32 cellular contexts compared by ENCODE assay signal in the genomic region with DNA sequence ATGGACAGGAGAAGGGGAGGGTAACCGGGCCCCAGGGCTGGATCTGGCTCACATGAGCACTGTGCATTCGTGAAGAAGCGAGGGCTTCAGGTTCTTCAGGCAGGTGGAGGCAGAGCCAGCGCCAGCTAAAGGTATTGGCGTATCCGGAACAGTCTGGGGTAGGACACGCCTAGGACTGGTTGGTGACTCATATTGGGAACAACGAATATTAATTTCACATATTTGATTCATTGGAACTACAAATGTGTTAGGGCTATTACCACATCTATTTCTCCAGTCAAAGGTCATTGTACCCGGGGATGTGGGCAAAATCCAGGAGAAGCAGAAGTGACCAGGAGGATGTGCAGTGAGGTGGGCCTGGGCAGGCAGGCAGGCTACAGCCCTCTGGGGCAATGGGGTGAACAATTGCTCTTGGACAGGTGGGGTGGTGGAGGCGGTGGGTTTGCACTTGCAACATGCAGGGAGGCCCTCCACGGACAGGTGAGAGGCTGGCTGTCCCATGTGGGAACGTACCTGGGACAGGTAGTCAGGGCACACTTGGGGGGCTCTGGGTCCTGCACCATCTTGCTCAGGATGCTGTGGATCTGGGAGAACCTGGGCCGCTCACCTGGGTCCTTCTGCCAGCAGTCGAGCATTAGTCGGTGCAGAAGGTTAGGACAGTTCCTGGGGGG. TPM values are rescaled to one million over a fixed set of nuclear protein-coding genes. Genes with fewer than 3 reads are reported as not detected.
"Had no signal": no experiment of that assay in that cellular context is flagged by ENCODE, and none has a peak within 500 bp of the region (broad histone marks: within the 10 kb centered on the region; RNA-seq: fewer than 3 reads in every experiment).

No MANE protein-coding gene starts in this region.

- H3K27me3 Mint-ChIP-seq: activated CD4-positive, alpha-beta memory T cell treated with anti-CD3 and anti-CD28 coated beads for 36 hours; activated CD4-positive, alpha-beta T cell treated with anti-CD3 and anti-CD28 coated beads, Interleukin-2, amount 10 ng/mL, durations not matched to agents 24 days and 14 days had no signal

- ATAC-seq: body of pancreas; naive thymus-derived CD4-positive, alpha-beta T cell; right cardiac atrium; stimulated activated effector memory CD8-positive, alpha-beta T cell treated with anti-CD3 and anti-CD28 coated beads, Interleukin-12 subunit alpha, Interleukin-12 subunit beta, amount 100 ng/mL, for 72 hours; stimulated activated naive CD8-positive, alpha-beta T cell treated with anti-CD3 and anti-CD28 coated beads, Interleukin-15, amount 100 ng/mL, for 72 hours had no signal

- H3K27ac Mint-ChIP-seq: activated CD4-positive, alpha-beta memory T cell treated with anti-CD3 and anti-CD28 coated beads for 36 hours; activated CD4-positive, alpha-beta T cell treated with anti-CD3 and anti-CD28 coated beads, Interleukin-2, amount 10 ng/mL, durations not matched to agents 24 days and 14 days; activated naive CD4-positive, alpha-beta T cell treated with anti-CD3 and anti-CD28 coated beads for 36 hours; activated naive CD8-positive, alpha-beta T cell treated with anti-CD3 and anti-CD28 coated beads for 36 hours; activated T-helper 1 cell treated with anti-CD3 and anti-CD28 coated beads, Interleukin-12 subunit alpha, Interleukin-12 subunit beta, Interleukin-2, Interleukin-4 antibody, amounts not matched to agents 30 ng/mL and 10 ng/mL and 1 ng/mL, durations not matched to agents 14 hours and 24 hours and 36 hours; memory B cell; naive thymus-derived CD4-positive, alpha-beta T cell; stimulated activated effector memory CD8-positive, alpha-beta T cell treated with anti-CD3 and anti-CD28 coated beads, Interleukin-12 subunit alpha, Interleukin-12 subunit beta, amount 100 ng/mL, for 72 hours; type B pancreatic cell had no signal

- H3K79me2 ChIP-seq: parathyroid adenoma had no signal

- DNase-seq: activated CD4-positive, alpha-beta memory T cell treated with anti-CD3 and anti-CD28 coated beads for 36 hours; activated CD4-positive, alpha-beta T cell treated with anti-CD3 and anti-CD28 coated beads, Interleukin-2, amount 10 ng/mL, durations not matched to agents 24 days and 14 days; activated CD4-positive, CD25-positive, alpha-beta regulatory T cell treated with anti-CD3 and anti-CD28 coated beads, Interleukin-2, amount 50 U/mL, for 72 hours; activated CD8-positive, alpha-beta memory T cell treated with anti-CD3 and anti-CD28 coated beads, Interleukin-2, amount 50 U/mL, for 4 hours; activated effector memory CD4-positive, alpha-beta T cell treated with anti-CD3 and anti-CD28 coated beads, Interleukin-2, amount 50 U/mL, for 16 hours; activated naive CD4-positive, alpha-beta T cell treated with anti-CD3 and anti-CD28 coated beads for 36 hours; activated naive CD8-positive, alpha-beta T cell treated with anti-CD3 and anti-CD28 coated beads for 36 hours; activated T-cell treated with anti-CD3 and anti-CD28 coated beads, Interleukin-2, amount 50 U/mL, for 1 hour; adrenal gland; aorta; foreskin melanocyte; heart right ventricle; midbrain; naive thymus-derived CD4-positive, alpha-beta T cell; right cardiac atrium; stimulated activated CD4-positive, alpha-beta T cell treated with anti-CD3 and anti-CD28 coated beads, Interleukin-12 subunit alpha, Interleukin-12 subunit beta, amount 100 ng/mL, for 4 hours; stimulated activated CD4-positive, alpha-beta T cell treated with anti-CD3 and anti-CD28 coated beads, Interleukin-4, amount 100 ng/mL, for 24 hours; stimulated activated naive CD8-positive, alpha-beta T cell treated with anti-CD3 and anti-CD28 coated beads, Interleukin-15, amount 100 ng/mL, for 72 hours; substantia nigra; SW 1271; uterus had no signal

- H3K9me3 Mint-ChIP-seq: activated CD4-positive, alpha-beta memory T cell treated with anti-CD3 and anti-CD28 coated beads for 36 hours; activated CD4-positive, alpha-beta T cell treated with anti-CD3 and anti-CD28 coated beads, Interleukin-2, amount 10 ng/mL, durations not matched to agents 24 days and 14 days; activated naive CD4-positive, alpha-beta T cell treated with anti-CD3 and anti-CD28 coated beads for 36 hours; activated naive CD8-positive, alpha-beta T cell treated with anti-CD3 and anti-CD28 coated beads for 36 hours; activated T-helper 1 cell treated with anti-CD3 and anti-CD28 coated beads, Interleukin-12 subunit alpha, Interleukin-12 subunit beta, Interleukin-2, Interleukin-4 antibody, amounts not matched to agents 30 ng/mL and 10 ng/mL and 1 ng/mL, durations not matched to agents 14 hours and 24 hours and 36 hours; memory B cell; naive thymus-derived CD4-positive, alpha-beta T cell; stimulated activated effector memory CD8-positive, alpha-beta T cell treated with anti-CD3 and anti-CD28 coated beads, Interleukin-12 subunit alpha, Interleukin-12 subunit beta, amount 100 ng/mL, for 72 hours; stimulated activated naive CD8-positive, alpha-beta T cell treated with anti-CD3 and anti-CD28 coated beads, Interleukin-15, amount 100 ng/mL, for 72 hours; type B pancreatic cell had no signal

- H3K4me3 ChIP-seq: adrenal gland, body of pancreas, coronary artery, esophagus muscularis mucosa, heart right ventricle, uterus had no signal

- H3K36me3 Mint-ChIP-seq: activated CD4-positive, alpha-beta memory T cell treated with anti-CD3 and anti-CD28 coated beads for 36 hours; activated naive CD8-positive, alpha-beta T cell treated with anti-CD3 and anti-CD28 coated beads for 36 hours; memory B cell; naive thymus-derived CD4-positive, alpha-beta T cell; stimulated activated effector memory CD8-positive, alpha-beta T cell treated with anti-CD3 and anti-CD28 coated beads, Interleukin-12 subunit alpha, Interleukin-12 subunit beta, amount 100 ng/mL, for 72 hours; type B pancreatic cell had no signal

- H3K4me1 ChIP-seq: adrenal gland, body of pancreas, parathyroid adenoma, uterus had no signal

- H3K4me1 Mint-ChIP-seq: activated CD4-positive, alpha-beta T cell treated with anti-CD3 and anti-CD28 coated beads, Interleukin-2, amount 10 ng/mL, durations not matched to agents 24 days and 14 days; activated naive CD8-positive, alpha-beta T cell treated with anti-CD3 and anti-CD28 coated beads for 36 hours; memory B cell; naive thymus-derived CD4-positive, alpha-beta T cell; stimulated activated effector memory CD8-positive, alpha-beta T cell treated with anti-CD3 and anti-CD28 coated beads, Interleukin-12 subunit alpha, Interleukin-12 subunit beta, amount 100 ng/mL, for 72 hours; stimulated activated naive CD8-positive, alpha-beta T cell treated with anti-CD3 and anti-CD28 coated beads, Interleukin-15, amount 100 ng/mL, for 72 hours had no signal

- H2AFZ ChIP-seq: parathyroid adenoma had no signal

- FAIRE-seq: endothelial cell of umbilical vein had no signal

- H3K27ac ChIP-seq: adrenal gland, body of pancreas, coronary artery, esophagus muscularis mucosa, heart right ventricle, parathyroid adenoma, uterus had no signal

- H3K27me3 ChIP-seq: adrenal gland, body of pancreas, uterus had no signal

- H3K4me3 Mint-ChIP-seq: activated CD4-positive, alpha-beta memory T cell treated with anti-CD3 and anti-CD28 coated beads for 36 hours; activated CD4-positive, alpha-beta T cell treated with anti-CD3 and anti-CD28 coated beads, Interleukin-2, amount 10 ng/mL, durations not matched to agents 24 days and 14 days; activated naive CD4-positive, alpha-beta T cell treated with anti-CD3 and anti-CD28 coated beads for 36 hours; activated naive CD8-positive, alpha-beta T cell treated with anti-CD3 and anti-CD28 coated beads for 36 hours; activated T-helper 1 cell treated with anti-CD3 and anti-CD28 coated beads, Interleukin-12 subunit alpha, Interleukin-12 subunit beta, Interleukin-2, Interleukin-4 antibody, amounts not matched to agents 30 ng/mL and 10 ng/mL and 1 ng/mL, durations not matched to agents 14 hours and 24 hours and 36 hours; memory B cell; naive thymus-derived CD4-positive, alpha-beta T cell; stimulated activated effector memory CD8-positive, alpha-beta T cell treated with anti-CD3 and anti-CD28 coated beads, Interleukin-12 subunit alpha, Interleukin-12 subunit beta, amount 100 ng/mL, for 72 hours; stimulated activated naive CD8-positive, alpha-beta T cell treated with anti-CD3 and anti-CD28 coated beads, Interleukin-15, amount 100 ng/mL, for 72 hours; type B pancreatic cell had no signal

- H3K9ac ChIP-seq: parathyroid adenoma had no signal

- H3K36me3 ChIP-seq: adrenal gland, esophagus muscularis mucosa, heart right ventricle, uterus had no signal

- H3K9me3 ChIP-seq: adrenal gland, body of pancreas, esophagus muscularis mucosa, heart right ventricle, uterus had no signal

RNA-seq across cellular contexts. Expression of a gene that starts 26.7 kb away (rescaled TPM):
- total RNA-seq: body of pancreas had no signal

RNA-seq across cellular contexts. Expression of a gene that starts 45.9 kb away (rescaled TPM):
- total RNA-seq: activated naive CD8-positive, alpha-beta T cell treated with anti-CD3 and anti-CD28 coated beads for 36 hours; cardiac septum; endothelial cell of umbilical vein; skeletal muscle tissue had no signal
- polyA plus RNA-seq: endothelial cell of umbilical vein; naive thymus-derived CD4-positive, alpha-beta T cell had no signal
